ENCODE assay signal across 1 cellular context in genomic region chr1:43974443-43975248, GRCh38.
TF ChIP-seq lines count a peak whose summit lies in the region.

TSS of gene ATP6V0B (plus strand) at chr1:43974960. CDS start at chr1:43975041, 81 bp downstream.

TF ChIP-seq in GM12878, 131 proteins besides CTCF, POLR2A, EP300 and RAD21 (continued from another document and continues in another):
- no peak for TF ChIP-seq HSF1 (IDR thresholded peaks at IDR 0.05; ENCODE audit: low read depth, low read length)
- no peak for TF ChIP-seq TAF1 (IDR thresholded peaks at IDR 0.05; ENCODE audit: borderline replicate concordance, low read depth, low read length)
- no peak for TF ChIP-seq ZBTB4 (CRISPR knock-in tag; IDR thresholded peaks at IDR 0.05)
- no peak for TF ChIP-seq KAT2A (conservative IDR thresholded peaks at IDR 0.05; ENCODE audit: control insufficient read depth, low read depth, low read length)
- TF ChIP-seq HCFC1 (IDR thresholded peaks at IDR 0.05; ENCODE audit: low read length), result peak; percentile 92
- peak; percentile 67 for TF ChIP-seq FOS (IDR thresholded peaks at IDR 0.05; ENCODE audit: borderline replicate concordance, extremely low read depth, insufficient read length)
- no peak for TF ChIP-seq FOXK2 (IDR thresholded peaks at IDR 0.05)
- TF ChIP-seq ZNF274 (IDR thresholded peaks at IDR 0.05; ENCODE audit: insufficient read depth, insufficient read length), result no peak
- 0 out of 2 replicates have a peak, but pooled peaks have one; percentile 20 for TF ChIP-seq MYB (IDR thresholded peaks at IDR 0.05; ENCODE audit: borderline replicate concordance, low read depth, low read length)
- TF ChIP-seq MEF2B (IDR thresholded peaks at IDR 0.05; ENCODE audit: partially characterized antibody, poor library complexity, severe bottlenecking), result peak; percentile 71
- TF ChIP-seq TBL1XR1 (IDR thresholded peaks at IDR 0.05; ENCODE audit: low read depth, low read length), result 0 out of 2 replicates have a peak, but pooled peaks have one; percentile 12
- peak; percentile 83; the same call in 1 of the 2 replicates for TF ChIP-seq POLR2AphosphoS5 (IDR thresholded peaks at IDR 0.05; ENCODE audit: low read length)
- peak in 1 of 2 experiments; percentile 30; a peak in 2 of 4 replicates for TF ChIP-seq SRF (IDR thresholded peaks at IDR 0.05; ENCODE audit: low read depth in 2 of 2, low read length in 2 of 2)
- no peak for TF ChIP-seq PML (IDR thresholded peaks at IDR 0.05; ENCODE audit: low read length)
- TF ChIP-seq NFXL1 (IDR thresholded peaks at IDR 0.05; ENCODE audit: borderline replicate concordance), result no peak
- TF ChIP-seq MLLT1 (IDR thresholded peaks at IDR 0.05), result no peak
- TF ChIP-seq KLF5 (IDR thresholded peaks at IDR 0.05; ENCODE audit: partially characterized antibody), result peak; percentile 61
- TF ChIP-seq TARDBP (IDR thresholded peaks at IDR 0.05; ENCODE audit: borderline replicate concordance), result no peak
- peak; percentile 62 for TF ChIP-seq ZBTB11 (CRISPR knock-in tag; IDR thresholded peaks at IDR 0.05)
- TF ChIP-seq CREB1 (IDR thresholded peaks at IDR 0.05; ENCODE audit: low read depth), result peak; percentile 96
- TF ChIP-seq USF2 (IDR thresholded peaks at IDR 0.05; ENCODE audit: borderline replicate concordance, low read depth, low read length), result peak; percentile 98
- peak; percentile 83 for TF ChIP-seq YY1 (IDR thresholded peaks at IDR 0.05; ENCODE audit: low read depth, low read length)
- no peak; the same call in 1 of the 2 replicates for TF ChIP-seq MXI1 (IDR thresholded peaks at IDR 0.05; ENCODE audit: low read depth, low read length)
- TF ChIP-seq RFX5 (IDR thresholded peaks at IDR 0.05; ENCODE audit: low read depth, low read length), result no peak; the same call in 1 of the 2 replicates
- no peak for TF ChIP-seq RBBP5 (conservative IDR thresholded peaks at IDR 0.05)
- TF ChIP-seq JUNB (IDR thresholded peaks at IDR 0.05), result no peak
- no peak for TF ChIP-seq FOXM1 (IDR thresholded peaks at IDR 0.05; ENCODE audit: low read depth, low read length)
- no peak for TF ChIP-seq ZNF24 (IDR thresholded peaks at IDR 0.05)
- TF ChIP-seq RB1 (IDR thresholded peaks at IDR 0.05; ENCODE audit: borderline replicate concordance), result peak; percentile 73
- TF ChIP-seq HDGF (IDR thresholded peaks at IDR 0.05), result peak; percentile 86; the same call in 1 of the 2 replicates
- peak; percentile 15; the same call in 1 of the 2 replicates for TF ChIP-seq ZNF687 (IDR thresholded peaks at IDR 0.05)
- peak; percentile 62 for TF ChIP-seq NKRF (conservative IDR thresholded peaks at IDR 0.05)
- no peak for TF ChIP-seq ASH2L (IDR thresholded peaks at IDR 0.05; ENCODE audit: borderline replicate concordance, low read depth)
- no peak for TF ChIP-seq NR2C2 (IDR thresholded peaks at IDR 0.05; ENCODE audit: borderline replicate concordance, control insufficient read depth, insufficient read length, low read depth)
- TF ChIP-seq ZZZ3 (IDR thresholded peaks at IDR 0.05; ENCODE audit: control insufficient read depth, insufficient read length, low read depth), result no peak
- peak; percentile 57 to 93; a peak in 3 of 4 replicates for TF ChIP-seq BHLHE40 (IDR thresholded peaks at IDR 0.05; ENCODE audit: borderline replicate concordance in 1 of 2, low read depth in 2 of 2, low read length in 1 of 2)
- no peak for TF ChIP-seq ZBTB33 (IDR thresholded peaks at IDR 0.05)
- no peak for TF ChIP-seq JUND (IDR thresholded peaks at IDR 0.05; ENCODE audit: low read depth, low read length)
- TF ChIP-seq BCL11A (IDR thresholded peaks at IDR 0.05; ENCODE audit: low read depth, low read length), result no peak
- TF ChIP-seq ATF2 (IDR thresholded peaks at IDR 0.05; ENCODE audit: low read length), result no peak
